In the genomic region with DNA sequence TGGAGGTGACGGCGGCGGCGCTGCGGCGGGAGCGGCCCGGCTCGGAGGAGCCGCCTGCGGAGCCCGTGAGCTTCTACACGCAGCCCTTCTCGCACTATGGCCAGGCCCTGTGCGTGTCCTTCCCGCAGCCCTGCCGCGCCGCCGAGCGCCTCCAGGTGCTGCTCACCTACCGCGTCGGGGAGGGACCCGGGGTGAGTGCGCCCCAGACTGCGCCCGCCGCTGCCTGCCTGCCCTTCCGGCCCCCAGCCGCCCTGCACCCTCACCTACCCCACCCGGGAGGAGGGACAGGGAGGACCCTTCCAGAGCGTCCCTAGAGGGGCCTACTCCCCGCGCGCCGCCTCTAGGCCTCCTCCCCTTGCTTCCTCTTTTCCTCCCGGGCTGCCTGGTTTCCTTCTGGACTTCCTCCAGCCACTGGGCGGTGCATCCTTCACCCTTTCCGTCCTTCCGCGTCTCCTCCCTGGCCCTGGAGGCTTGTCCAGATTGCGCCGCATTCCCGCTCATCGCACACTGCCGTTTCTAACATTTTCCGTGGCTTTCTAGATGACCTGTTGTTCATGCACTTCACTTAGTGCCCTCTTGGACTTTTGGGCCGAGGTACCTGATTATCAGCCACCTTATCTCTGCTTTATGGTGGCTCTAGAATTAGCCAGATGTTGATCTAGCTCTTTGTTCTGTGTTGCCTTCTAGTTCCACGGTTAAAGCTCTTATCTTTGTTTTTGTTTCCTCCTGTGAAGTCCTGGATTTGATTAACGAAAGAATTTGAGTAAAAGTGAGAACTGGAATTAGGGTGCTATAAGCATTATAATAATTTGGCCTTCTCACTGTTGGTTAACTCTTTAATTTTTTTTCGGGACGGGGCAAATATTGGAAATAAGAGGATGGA, we compare ENCODE assay signal across 1 cellular context.
TF ChIP-seq lines count a peak whose summit lies in the region.

No MANE protein-coding gene starts in this region.

TF ChIP-seq in HepG2, 621 proteins besides CTCF, POLR2A, EP300 and RAD21 (continued from another document and continues in another):
- TF ChIP-seq, protein P1, sequence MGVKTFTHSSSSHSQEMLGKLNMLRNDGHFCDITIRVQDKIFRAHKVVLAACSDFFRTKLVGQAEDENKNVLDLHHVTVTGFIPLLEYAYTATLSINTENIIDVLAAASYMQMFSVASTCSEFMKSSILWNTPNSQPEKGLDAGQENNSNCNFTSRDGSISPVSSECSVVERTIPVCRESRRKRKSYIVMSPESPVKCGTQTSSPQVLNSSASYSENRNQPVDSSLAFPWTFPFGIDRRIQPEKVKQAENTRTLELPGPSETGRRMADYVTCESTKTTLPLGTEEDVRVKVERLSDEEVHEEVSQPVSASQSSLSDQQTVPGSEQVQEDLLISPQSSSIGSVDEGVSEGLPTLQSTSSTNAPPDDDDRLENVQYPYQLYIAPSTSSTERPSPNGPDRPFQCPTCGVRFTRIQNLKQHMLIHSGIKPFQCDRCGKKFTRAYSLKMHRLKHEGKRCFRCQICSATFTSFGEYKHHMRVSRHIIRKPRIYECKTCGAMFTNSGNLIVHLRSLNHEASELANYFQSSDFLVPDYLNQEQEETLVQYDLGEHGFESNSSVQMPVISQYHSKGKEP (CRISPR knock-in tag; IDR thresholded peaks at IDR 0.05) = 0 out of 2 replicates have a peak, but pooled peaks have one; percentile 29
- TF ChIP-seq ZFP41 (CRISPR knock-in tag; IDR thresholded peaks at IDR 0.05; ENCODE audit: borderline replicate concordance) = no peak
- TF ChIP-seq ZKSCAN5 (CRISPR knock-in tag; IDR thresholded peaks at IDR 0.05) = no peak
- no peak for TF ChIP-seq ZNF12 (CRISPR knock-in tag; IDR thresholded peaks at IDR 0.05)
- peak; percentile 21; the same call in 1 of the 2 replicates for TF ChIP-seq HOXA3 (CRISPR knock-in tag; IDR thresholded peaks at IDR 0.05)
- 0 out of 2 replicates have a peak, but pooled peaks have one; percentile 69 for TF ChIP-seq FOXC1 (CRISPR knock-in tag; IDR thresholded peaks at IDR 0.05; ENCODE audit: borderline replicate concordance)
- TF ChIP-seq, protein P2, sequence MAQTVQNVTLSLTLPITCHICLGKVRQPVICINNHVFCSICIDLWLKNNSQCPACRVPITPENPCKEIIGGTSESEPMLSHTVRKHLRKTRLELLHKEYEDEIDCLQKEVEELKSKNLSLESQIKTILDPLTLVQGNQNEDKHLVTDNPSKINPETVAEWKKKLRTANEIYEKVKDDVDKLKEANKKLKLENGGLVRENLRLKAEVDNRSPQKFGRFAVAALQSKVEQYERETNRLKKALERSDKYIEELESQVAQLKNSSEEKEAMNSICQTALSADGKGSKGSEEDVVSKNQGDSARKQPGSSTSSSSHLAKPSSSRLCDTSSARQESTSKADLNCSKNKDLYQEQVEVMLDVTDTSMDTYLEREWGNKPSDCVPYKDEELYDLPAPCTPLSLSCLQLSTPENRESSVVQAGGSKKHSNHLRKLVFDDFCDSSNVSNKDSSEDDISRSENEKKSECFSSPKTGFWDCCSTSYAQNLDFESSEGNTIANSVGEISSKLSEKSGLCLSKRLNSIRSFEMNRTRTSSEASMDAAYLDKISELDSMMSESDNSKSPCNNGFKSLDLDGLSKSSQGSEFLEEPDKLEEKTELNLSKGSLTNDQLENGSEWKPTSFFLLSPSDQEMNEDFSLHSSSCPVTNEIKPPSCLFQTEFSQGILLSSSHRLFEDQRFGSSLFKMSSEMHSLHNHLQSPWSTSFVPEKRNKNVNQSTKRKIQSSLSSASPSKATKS (CRISPR knock-in tag; IDR thresholded peaks at IDR 0.05) = no peak
- no peak for TF ChIP-seq ZFP82 (CRISPR knock-in tag; IDR thresholded peaks at IDR 0.05; ENCODE audit: borderline replicate concordance)
- TF ChIP-seq CEBPG (CRISPR knock-in tag; IDR thresholded peaks at IDR 0.05) = no peak
- no peak for TF ChIP-seq RELA (CRISPR knock-in tag; IDR thresholded peaks at IDR 0.05)
- TF ChIP-seq ZNF720 (CRISPR knock-in tag; IDR thresholded peaks at IDR 0.05) = no peak
- 0 out of 2 replicates have a peak, but pooled peaks have one; percentile 71 for TF ChIP-seq ZNF260 (CRISPR knock-in tag; IDR thresholded peaks at IDR 0.05; ENCODE audit: borderline replicate concordance, low read depth)
- 0 out of 2 replicates have a peak, but pooled peaks have one; percentile 41 for TF ChIP-seq ZNF543 (CRISPR knock-in tag; IDR thresholded peaks at IDR 0.05)
- TF ChIP-seq HDAC6 (IDR thresholded peaks at IDR 0.05; ENCODE audit: low read depth, low read length) = no peak
- TF ChIP-seq, protein P3, sequence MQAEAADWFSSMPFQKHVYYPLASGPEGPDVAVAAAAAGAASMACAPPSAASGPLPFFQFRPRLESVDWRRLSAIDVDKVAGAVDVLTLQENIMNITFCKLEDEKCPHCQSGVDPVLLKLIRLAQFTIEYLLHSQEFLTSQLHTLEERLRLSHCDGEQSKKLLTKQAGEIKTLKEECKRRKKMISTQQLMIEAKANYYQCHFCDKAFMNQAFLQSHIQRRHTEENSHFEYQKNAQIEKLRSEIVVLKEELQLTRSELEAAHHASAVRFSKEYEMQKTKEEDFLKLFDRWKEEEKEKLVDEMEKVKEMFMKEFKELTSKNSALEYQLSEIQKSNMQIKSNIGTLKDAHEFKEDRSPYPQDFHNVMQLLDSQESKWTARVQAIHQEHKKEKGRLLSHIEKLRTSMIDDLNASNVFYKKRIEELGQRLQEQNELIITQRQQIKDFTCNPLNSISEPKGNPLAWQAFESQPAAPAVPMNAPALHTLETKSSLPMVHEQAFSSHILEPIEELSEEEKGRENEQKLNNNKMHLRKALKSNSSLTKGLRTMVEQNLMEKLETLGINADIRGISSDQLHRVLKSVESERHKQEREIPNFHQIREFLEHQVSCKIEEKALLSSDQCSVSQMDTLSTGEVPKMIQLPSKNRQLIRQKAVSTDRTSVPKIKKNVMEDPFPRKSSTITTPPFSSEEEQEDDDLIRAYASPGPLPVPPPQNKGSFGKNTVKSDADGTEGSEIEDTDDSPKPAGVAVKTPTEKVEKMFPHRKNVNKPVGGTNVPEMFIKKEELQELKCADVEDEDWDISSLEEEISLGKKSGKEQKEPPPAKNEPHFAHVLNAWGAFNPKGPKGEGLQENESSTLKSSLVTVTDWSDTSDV (CRISPR knock-in tag; IDR thresholded peaks at IDR 0.05) = no peak
- 0 out of 2 replicates have a peak, but pooled peaks have one; percentile 57 for TF ChIP-seq ZNF446 (CRISPR knock-in tag; IDR thresholded peaks at IDR 0.05)
- TF ChIP-seq ERF (CRISPR knock-in tag; IDR thresholded peaks at IDR 0.05) = peak; percentile 46; the same call in 1 of the 2 replicates
- no peak for TF ChIP-seq AKAP8 (CRISPR knock-in tag; IDR thresholded peaks at IDR 0.05)
- TF ChIP-seq MEIS2 (CRISPR knock-in tag; IDR thresholded peaks at IDR 0.05) = peak; percentile 67; the same call in 1 of the 2 replicates
- TF ChIP-seq ZNF616 (CRISPR knock-in tag; IDR thresholded peaks at IDR 0.05; ENCODE audit: low read depth) = no peak
- TF ChIP-seq THYN1 (CRISPR knock-in tag; IDR thresholded peaks at IDR 0.05; ENCODE audit: borderline replicate concordance, low read depth) = no peak
- TF ChIP-seq NFATC3 (CRISPR knock-in tag; IDR thresholded peaks at IDR 0.05) = no peak
- TF ChIP-seq SMYD3 (CRISPR knock-in tag; IDR thresholded peaks at IDR 0.05) = no peak
- no peak for TF ChIP-seq RAD51 (IDR thresholded peaks at IDR 0.05; ENCODE audit: borderline replicate concordance)
- TF ChIP-seq, protein P4, sequence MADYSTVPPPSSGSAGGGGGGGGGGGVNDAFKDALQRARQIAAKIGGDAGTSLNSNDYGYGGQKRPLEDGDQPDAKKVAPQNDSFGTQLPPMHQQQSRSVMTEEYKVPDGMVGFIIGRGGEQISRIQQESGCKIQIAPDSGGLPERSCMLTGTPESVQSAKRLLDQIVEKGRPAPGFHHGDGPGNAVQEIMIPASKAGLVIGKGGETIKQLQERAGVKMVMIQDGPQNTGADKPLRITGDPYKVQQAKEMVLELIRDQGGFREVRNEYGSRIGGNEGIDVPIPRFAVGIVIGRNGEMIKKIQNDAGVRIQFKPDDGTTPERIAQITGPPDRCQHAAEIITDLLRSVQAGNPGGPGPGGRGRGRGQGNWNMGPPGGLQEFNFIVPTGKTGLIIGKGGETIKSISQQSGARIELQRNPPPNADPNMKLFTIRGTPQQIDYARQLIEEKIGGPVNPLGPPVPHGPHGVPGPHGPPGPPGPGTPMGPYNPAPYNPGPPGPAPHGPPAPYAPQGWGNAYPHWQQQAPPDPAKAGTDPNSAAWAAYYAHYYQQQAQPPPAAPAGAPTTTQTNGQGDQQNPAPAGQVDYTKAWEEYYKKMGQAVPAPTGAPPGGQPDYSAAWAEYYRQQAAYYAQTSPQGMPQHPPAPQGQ (CRISPR knock-in tag; IDR thresholded peaks at IDR 0.05; ENCODE audit: borderline replicate concordance) = peak; percentile 68; the same call in 1 of the 2 replicates
- TF ChIP-seq ADNP (CRISPR knock-in tag; IDR thresholded peaks at IDR 0.05) = no peak
- TF ChIP-seq CHCHD3 (CRISPR knock-in tag; IDR thresholded peaks at IDR 0.05) = no peak
- TF ChIP-seq, protein P5, sequence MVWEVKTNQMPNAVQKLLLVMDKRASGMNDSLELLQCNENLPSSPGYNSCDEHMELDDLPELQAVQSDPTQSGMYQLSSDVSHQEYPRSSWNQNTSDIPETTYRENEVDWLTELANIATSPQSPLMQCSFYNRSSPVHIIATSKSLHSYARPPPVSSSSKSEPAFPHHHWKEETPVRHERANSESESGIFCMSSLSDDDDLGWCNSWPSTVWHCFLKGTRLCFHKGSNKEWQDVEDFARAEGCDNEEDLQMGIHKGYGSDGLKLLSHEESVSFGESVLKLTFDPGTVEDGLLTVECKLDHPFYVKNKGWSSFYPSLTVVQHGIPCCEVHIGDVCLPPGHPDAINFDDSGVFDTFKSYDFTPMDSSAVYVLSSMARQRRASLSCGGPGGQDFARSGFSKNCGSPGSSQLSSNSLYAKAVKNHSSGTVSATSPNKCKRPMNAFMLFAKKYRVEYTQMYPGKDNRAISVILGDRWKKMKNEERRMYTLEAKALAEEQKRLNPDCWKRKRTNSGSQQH (CRISPR knock-in tag; IDR thresholded peaks at IDR 0.05; ENCODE audit: low read depth) = no peak; the same call in 1 of the 2 replicates
- no peak for TF ChIP-seq HNRNPL (IDR thresholded peaks at IDR 0.05; ENCODE audit: low read depth, low read length)
- TF ChIP-seq ZNF619 (CRISPR knock-in tag; IDR thresholded peaks at IDR 0.05) = peak; percentile 78; the same call in 1 of the 2 replicates
- peak; percentile 70; the same call in 1 of the 2 replicates for TF ChIP-seq ZNF430 (CRISPR knock-in tag; IDR thresholded peaks at IDR 0.05)
- no peak for TF ChIP-seq REPIN1 (CRISPR knock-in tag; IDR thresholded peaks at IDR 0.05; ENCODE audit: borderline replicate concordance, low read depth)
- TF ChIP-seq, protein P6, sequence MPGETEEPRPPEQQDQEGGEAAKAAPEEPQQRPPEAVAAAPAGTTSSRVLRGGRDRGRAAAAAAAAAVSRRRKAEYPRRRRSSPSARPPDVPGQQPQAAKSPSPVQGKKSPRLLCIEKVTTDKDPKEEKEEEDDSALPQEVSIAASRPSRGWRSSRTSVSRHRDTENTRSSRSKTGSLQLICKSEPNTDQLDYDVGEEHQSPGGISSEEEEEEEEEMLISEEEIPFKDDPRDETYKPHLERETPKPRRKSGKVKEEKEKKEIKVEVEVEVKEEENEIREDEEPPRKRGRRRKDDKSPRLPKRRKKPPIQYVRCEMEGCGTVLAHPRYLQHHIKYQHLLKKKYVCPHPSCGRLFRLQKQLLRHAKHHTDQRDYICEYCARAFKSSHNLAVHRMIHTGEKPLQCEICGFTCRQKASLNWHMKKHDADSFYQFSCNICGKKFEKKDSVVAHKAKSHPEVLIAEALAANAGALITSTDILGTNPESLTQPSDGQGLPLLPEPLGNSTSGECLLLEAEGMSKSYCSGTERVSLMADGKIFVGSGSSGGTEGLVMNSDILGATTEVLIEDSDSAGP (CRISPR knock-in tag; IDR thresholded peaks at IDR 0.05; ENCODE audit: borderline replicate concordance) = peak; percentile 88
- TF ChIP-seq, protein P7, sequence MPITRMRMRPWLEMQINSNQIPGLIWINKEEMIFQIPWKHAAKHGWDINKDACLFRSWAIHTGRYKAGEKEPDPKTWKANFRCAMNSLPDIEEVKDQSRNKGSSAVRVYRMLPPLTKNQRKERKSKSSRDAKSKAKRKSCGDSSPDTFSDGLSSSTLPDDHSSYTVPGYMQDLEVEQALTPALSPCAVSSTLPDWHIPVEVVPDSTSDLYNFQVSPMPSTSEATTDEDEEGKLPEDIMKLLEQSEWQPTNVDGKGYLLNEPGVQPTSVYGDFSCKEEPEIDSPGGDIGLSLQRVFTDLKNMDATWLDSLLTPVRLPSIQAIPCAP (CRISPR knock-in tag; IDR thresholded peaks at IDR 0.05; ENCODE audit: low read depth) = no peak
- TF ChIP-seq, protein P8, sequence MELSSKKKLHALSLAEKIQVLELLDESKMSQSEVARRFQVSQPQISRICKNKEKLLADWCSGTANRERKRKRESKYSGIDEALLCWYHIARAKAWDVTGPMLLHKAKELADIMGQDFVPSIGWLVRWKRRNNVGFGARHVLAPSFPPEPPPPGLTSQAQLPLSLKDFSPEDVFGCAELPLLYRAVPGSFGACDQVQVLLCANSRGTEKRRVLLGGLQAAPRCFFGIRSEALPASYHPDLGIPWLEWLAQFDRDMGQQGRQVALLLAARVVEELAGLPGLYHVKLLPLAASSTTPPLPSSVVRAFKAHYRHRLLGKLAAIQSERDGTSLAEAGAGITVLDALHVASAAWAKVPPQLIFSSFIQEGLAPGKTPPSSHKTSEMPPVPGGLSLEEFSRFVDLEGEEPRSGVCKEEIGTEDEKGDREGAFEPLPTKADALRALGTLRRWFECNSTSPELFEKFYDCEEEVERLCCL (CRISPR knock-in tag; IDR thresholded peaks at IDR 0.05; ENCODE audit: borderline replicate concordance) = 0 out of 2 replicates have a peak, but pooled peaks have one; percentile 61
- no peak for TF ChIP-seq MIXL1 (CRISPR knock-in tag; IDR thresholded peaks at IDR 0.05)
- no peak for TF ChIP-seq PTBP1 (IDR thresholded peaks at IDR 0.05; ENCODE audit: low read depth, low read length, poor library complexity, severe bottlenecking)
- TF ChIP-seq, protein P9, sequence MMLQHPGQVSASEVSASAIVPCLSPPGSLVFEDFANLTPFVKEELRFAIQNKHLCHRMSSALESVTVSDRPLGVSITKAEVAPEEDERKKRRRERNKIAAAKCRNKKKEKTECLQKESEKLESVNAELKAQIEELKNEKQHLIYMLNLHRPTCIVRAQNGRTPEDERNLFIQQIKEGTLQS (CRISPR knock-in tag; IDR thresholded peaks at IDR 0.05) = no peak
- TF ChIP-seq ZNF235 (CRISPR knock-in tag; IDR thresholded peaks at IDR 0.05; ENCODE audit: borderline replicate concordance) = peak; percentile 85; the same call in 1 of the 2 replicates
- TF ChIP-seq, protein P10, sequence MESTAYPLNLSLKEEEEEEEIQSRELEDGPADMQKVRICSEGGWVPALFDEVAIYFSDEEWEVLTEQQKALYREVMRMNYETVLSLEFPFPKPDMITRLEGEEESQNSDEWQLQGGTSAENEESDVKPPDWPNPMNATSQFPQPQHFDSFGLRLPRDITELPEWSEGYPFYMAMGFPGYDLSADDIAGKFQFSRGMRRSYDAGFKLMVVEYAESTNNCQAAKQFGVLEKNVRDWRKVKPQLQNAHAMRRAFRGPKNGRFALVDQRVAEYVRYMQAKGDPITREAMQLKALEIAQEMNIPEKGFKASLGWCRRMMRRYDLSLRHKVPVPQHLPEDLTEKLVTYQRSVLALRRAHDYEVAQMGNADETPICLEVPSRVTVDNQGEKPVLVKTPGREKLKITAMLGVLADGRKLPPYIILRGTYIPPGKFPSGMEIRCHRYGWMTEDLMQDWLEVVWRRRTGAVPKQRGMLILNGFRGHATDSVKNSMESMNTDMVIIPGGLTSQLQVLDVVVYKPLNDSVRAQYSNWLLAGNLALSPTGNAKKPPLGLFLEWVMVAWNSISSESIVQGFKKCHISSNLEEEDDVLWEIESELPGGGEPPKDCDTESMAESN (CRISPR knock-in tag; conservative IDR thresholded peaks at IDR 0.05) = peak; percentile 69; the same call in 1 of the 2 replicates
- TF ChIP-seq DNMT1 (CRISPR knock-in tag; IDR thresholded peaks at IDR 0.05) = peak; percentile 36; the same call in 1 of the 2 replicates
